ENCODE assay signal across 16 cellular contexts in the genomic region with DNA sequence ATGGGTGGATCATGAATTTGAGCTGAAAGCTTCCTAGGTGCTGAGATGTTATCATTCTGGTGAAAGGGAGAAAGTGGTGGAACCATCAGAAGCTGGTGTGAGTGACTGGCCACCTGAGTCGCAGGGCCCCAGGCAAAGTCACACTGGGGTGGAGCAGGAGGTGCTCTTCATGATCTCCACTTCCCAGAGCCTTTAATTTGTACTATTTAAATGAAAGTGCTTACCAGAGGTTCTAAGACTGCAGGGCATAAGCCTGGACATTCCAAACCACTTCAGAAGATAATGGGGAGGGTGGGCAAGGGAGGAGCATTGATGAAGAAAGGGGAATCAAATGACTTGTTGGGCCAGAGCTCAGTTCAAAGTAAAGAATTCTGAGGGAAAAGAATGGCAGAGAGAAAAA.
DNase-seq lines count a peak whose midpoint lies in the region; ATAC-seq and TF ChIP-seq lines count a peak whose summit lies in the region.
"Had no signal": no experiment of that assay in that cellular context is flagged by ENCODE, and none has a peak within 500 bp of the region (broad histone marks: within the 10 kb centered on the region; RNA-seq: fewer than 3 reads in every experiment).

No MANE protein-coding gene starts in this region.

- no peak overlapping the region for H2AFZ ChIP-seq in fibroblast of lung (ENCODE audit: low read length)

- H3K4me1 ChIP-seq in RWPE2 (ENCODE audit: insufficient read depth, poor library complexity, severe bottlenecking) (peaks cover 34% of the 10 kb centered on the region), fibroblast of lung (ENCODE audit: control insufficient read depth, extremely low read depth, insufficient read depth, low read length) (peaks cover 24% of the 10 kb centered on the region), psoas muscle (peaks cover 5% of the 10 kb centered on the region)

- DNase-seq in ELR (ENCODE audit: low read depth) (peak; percentile 7), RWPE2 (ENCODE audit: low spot score) (no peak), fibroblast of lung (ENCODE audit: low read depth in 2 of 2) (no peak), psoas muscle (no peak), RWPE1 (ENCODE audit: low spot score) (no peak), substantia nigra (lab: John Stamatoyannopoulos, UW) (no peak)
- no peak for DNase-seq in activated CD4-positive, alpha-beta T cell treated with anti-CD3 and anti-CD28 coated beads, Interleukin-2, amount 50 U/mL, for 4 hours
- DNase-seq: activated naive CD4-positive, alpha-beta T cell; GOT3; naive B cell; NCI-H1436 treated with DMSO at 0.1 percent for 48 hours; SHP77 had no signal

- H4K20me1 ChIP-seq in fibroblast of lung (ENCODE audit: control insufficient read depth, extremely low read depth, insufficient read depth, low read length) = no peaks in the 10 kb centered on the region

- POLR2A ChIA-PET in RWPE1 (lab: Yijun Ruan, JAX; ENCODE audit: low non-redundant PET) = no interaction called here

- H3K4me2 ChIP-seq in fibroblast of lung (ENCODE audit: extremely low read depth, insufficient read depth, low read length) = no peak overlapping the region

- ATAC-seq in RWPE2 (ENCODE audit: low read depth) (no peak), psoas muscle (no peak), HG02981 (IDR thresholded peaks at IDR 0.05; ENCODE audit: unreplicated experiment) (no peak)
- ATAC-seq: activated CD4-positive, CD25-positive, alpha-beta regulatory T cell treated with anti-CD3 and anti-CD28 coated beads, Interleukin-2, amount 50 U/mL, for 24 hours had no signal

- no peak for TF ChIP-seq CTCF in RWPE2 (IDR thresholded peaks at IDR 0.05; ENCODE audit: poor library complexity, severe bottlenecking)
- no peak for TF ChIP-seq CTCF in fibroblast of lung (conservative IDR thresholded peaks at IDR 0.05 in 1 of 2, IDR thresholded peaks at IDR 0.05 in 1 of 2; ENCODE audit: low read depth in 1 of 2, low read length in 2 of 2)
- no peak for TF ChIP-seq CTCF in psoas muscle (IDR thresholded peaks at IDR 0.05)
- no peak for TF ChIP-seq CTCF in RWPE1 (conservative IDR thresholded peaks at IDR 0.05; ENCODE audit: low read depth)

- intact Hi-C loops in psoas muscle (cut with DNase I) = loop anchor here in 1 of 2 donors (5.0 kb wide), 1 partner anchor 34 kb away; no protein-coding TSS in a partner anchor

- no peaks in the 10 kb centered on the region for H3K79me2 ChIP-seq in fibroblast of lung (ENCODE audit: control insufficient read depth, insufficient read depth, low read length)

- H3K36me3 ChIP-seq in RWPE2 (ENCODE audit: low read depth) (peaks cover 30% of the 10 kb centered on the region; the same call in 1 of the 2 replicates), fibroblast of lung (ENCODE audit: control insufficient read depth, insufficient read depth, low read length) (no peaks in the 10 kb centered on the region), psoas muscle (ENCODE audit: insufficient read depth in 1 of 2, low read depth in 1 of 2) (peaks cover 3 to 42% of the 10 kb centered on the region in 2 donors)

- H3K4me3 ChIP-seq in RWPE2 (ENCODE audit: severe bottlenecking) (no peak overlapping the region), fibroblast of lung (replicated peaks in 1 of 4; ENCODE audit: control extremely low read depth in 1 of 4, insufficient read depth in 1 of 4, low read depth in 3 of 4, low read length in 4 of 4) (no peak overlapping the region), psoas muscle (no peak overlapping the region)
- H3K4me3 ChIP-seq: dorsolateral prefrontal cortex, testis had no signal

- CTCF ChIA-PET in RWPE1 (lab: Yijun Ruan, JAX) = no interaction called here

- H3K27me3 ChIP-seq in RWPE2 (ENCODE audit: insufficient read depth, poor library complexity, severe bottlenecking) (no peaks in the 10 kb centered on the region), fibroblast of lung (ENCODE audit: control insufficient read depth, insufficient read depth, low read length) (no peaks in the 10 kb centered on the region), psoas muscle (ENCODE audit: insufficient read depth in 3 of 3, low read length in 2 of 3) (no peaks in the 10 kb centered on the region)
- H3K27me3 ChIP-seq: dorsolateral prefrontal cortex, testis had no signal

- no peaks in the 10 kb centered on the region for H3K9me3 ChIP-seq in RWPE2 (ENCODE audit: severe bottlenecking)
- no peaks in the 10 kb centered on the region for H3K9me3 ChIP-seq in fibroblast of lung (ENCODE audit: control insufficient read depth, insufficient read depth, low read depth, low read length)
- H3K9me3 ChIP-seq in psoas muscle = no peaks in the 10 kb centered on the region
- H3K9me3 ChIP-seq: testis had no signal

- 86 to 100% (median 93%) methylated on average over 1 of the region's 1 CpG for WGBS in psoas muscle, 3 donors

- H3K27ac ChIP-seq in RWPE2 (ENCODE audit: poor library complexity, severe bottlenecking) = peak overlapping the region; percentile 29
- peak overlapping the region; percentile 90 for H3K27ac ChIP-seq in fibroblast of lung (ENCODE audit: insufficient read depth, low read length)
- peak overlapping the region; percentile 39 for H3K27ac ChIP-seq in psoas muscle
- no peak overlapping the region for H3K27ac ChIP-seq in RWPE1
- no peak overlapping the region for H3K27ac ChIP-seq in substantia nigra (ENCODE audit: low read depth, low read length, poor library complexity, severe bottlenecking)

- no peak overlapping the region for H3K9ac ChIP-seq in fibroblast of lung (ENCODE audit: insufficient read depth, low read length)

Comparison
In these comparisons a context has a peak if more than half of its experiments do, and no peak if none do; other contexts are left out.
1. H3K27ac ChIP-seq: peak in RWPE2 (single experiment), fibroblast of lung (single experiment) and psoas muscle (single experiment); none in RWPE1 (single experiment) and substantia nigra (single experiment).